ENCODE assay signal across 24 cellular contexts in the genomic region with DNA sequence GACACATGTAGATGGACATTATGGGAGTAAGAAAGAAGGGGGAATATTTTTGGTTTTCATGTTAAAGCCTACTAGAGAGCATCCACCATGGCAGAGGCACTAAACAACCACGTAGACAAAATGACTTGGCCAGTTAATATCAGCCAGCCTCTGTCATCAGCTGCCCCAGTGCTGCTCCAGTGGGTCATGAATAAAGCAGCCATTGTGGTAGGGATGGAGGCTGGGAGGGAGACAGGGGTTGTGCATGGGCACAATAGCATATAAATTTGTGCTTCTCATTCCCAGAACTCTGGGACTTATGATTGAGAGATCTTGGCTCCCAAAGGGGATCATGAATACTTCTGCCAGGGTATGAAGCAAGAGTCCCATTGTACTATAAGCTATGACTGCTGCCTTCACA. TPM values are rescaled to one million over a fixed set of nuclear protein-coding genes. Genes with fewer than 3 reads are reported as not detected.
"Had no signal": no experiment of that assay in that cellular context is flagged by ENCODE, and none has a peak within 500 bp of the region (broad histone marks: within the 10 kb centered on the region; RNA-seq: fewer than 3 reads in every experiment).

No MANE protein-coding gene starts in this region.

- H3K9me3 ChIP-seq: SJSA1 had no signal

- H3K4me3 Mint-ChIP-seq: IgD-negative memory B cell had no signal

- H3K27me3 ChIP-seq: SJSA1 had no signal

- H3K27ac Mint-ChIP-seq: IgD-negative memory B cell had no signal

- DNase-seq: KBM-7, MV-4-11, NCI-H1092, NCI-H1105 treated with DMSO at 0.1 percent for 48 hours, NCI-H1417 treated with DMSO at 0.1 percent for 48 hours, NCI-H146, NCI-H1694 treated with DMSO at 0.1 percent for 48 hours, NCI-H2029, NCI-H2081 treated with DMSO at 0.1 percent for 48 hours, NCI-H2171, NCI-H226, NCI-H446, NCI-H510A, NCI-H524 treated with DMSO at 0.1 percent for 48 hours, NCI-H69, NCI-H774, Right ventricle myocardium superior, RPMI8226, SIG-M5 had no signal

- H3K27ac ChIP-seq: HL-60, SJSA1, SK-N-MC had no signal

- H3K4me1 ChIP-seq: SJSA1 had no signal

RNA-seq across cellular contexts. Expression of gene CXCR4, which starts 31.1 kb away (rescaled TPM):
- total RNA-seq: LHCN-M2 had no signal
